1 cellular context compared by ENCODE assay signal in genomic region chr19:11202488-11203193, GRCh38.
TF ChIP-seq lines count a peak whose summit lies in the region.

No MANE protein-coding gene starts in this region.

TF ChIP-seq in IMR-90, 13 proteins besides CTCF, POLR2A, EP300 and RAD21 (continued from another document):
- TF ChIP-seq RFX5 (IDR thresholded peaks at IDR 0.05; ENCODE audit: low read depth, low read length) (no peak), CEBPB (IDR thresholded peaks at IDR 0.05; ENCODE audit: low read depth, low read length) (no peak), ELK1 (IDR thresholded peaks at IDR 0.05; ENCODE audit: borderline replicate concordance, low read depth, low read length) (no peak), SMC3 (IDR thresholded peaks at IDR 0.05; ENCODE audit: low read depth, low read length) (no peak), RCOR1 (IDR thresholded peaks at IDR 0.05; ENCODE audit: insufficient replicate concordance, low read length) (no peak), USF2 (IDR thresholded peaks at IDR 0.05; ENCODE audit: low read depth, low read length) (no peak)
